ENCODE assay signal across 11 cellular contexts in the genomic region with DNA sequence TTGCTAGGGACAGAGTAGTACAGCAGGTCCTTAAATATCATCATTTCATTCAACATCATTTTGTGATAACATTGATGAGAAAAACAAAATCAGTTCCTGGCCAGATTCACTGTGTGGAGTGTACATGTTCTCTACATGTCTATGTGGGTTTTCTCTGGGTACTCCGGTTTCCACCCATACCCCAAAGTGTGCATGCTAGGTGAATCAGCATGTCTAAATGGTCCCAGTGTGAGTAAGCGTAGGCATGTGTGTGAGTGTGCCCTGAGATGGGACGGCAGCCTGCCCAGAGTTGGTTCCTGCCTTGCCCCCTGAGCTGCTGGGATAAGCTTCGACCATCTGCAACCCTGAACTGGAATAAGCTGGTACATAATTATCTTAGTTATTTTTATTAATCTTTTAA. TPM values are rescaled to one million over a fixed set of nuclear protein-coding genes. Genes with fewer than 3 reads are reported as not detected.
"Had no signal": no experiment of that assay in that cellular context is flagged by ENCODE, and none has a peak within 500 bp of the region (broad histone marks: within the 10 kb centered on the region; RNA-seq: fewer than 3 reads in every experiment).

No MANE protein-coding gene starts in this region.

- H3K27ac Mint-ChIP-seq: IgD-negative memory B cell had no signal

- H3K4me3 Mint-ChIP-seq: IgD-negative memory B cell had no signal

- H3K36me3 Mint-ChIP-seq: IgD-negative memory B cell had no signal

- H3K27ac ChIP-seq: KMS-11 had no signal

- H3K9me3 ChIP-seq: SK-N-SH had no signal

- H3K4me3 ChIP-seq: K562 had no signal

- H3K4me1 Mint-ChIP-seq: IgD-negative memory B cell had no signal

- H3K4me2 ChIP-seq: KMS-11, SK-N-SH had no signal

- H3K9ac ChIP-seq: KMS-11, SK-N-SH had no signal

- DNase-seq: Kasumi-1, NCI-H1694, NCI-H2227 treated with DMSO at 0.1 percent for 48 hours, NCI-H69, NCI-H774, RPMI8226, SHP77, SK-N-SH had no signal

RNA-seq across cellular contexts. Expression of a gene that starts 16.5 kb away (rescaled TPM):
- polyA plus RNA-seq: IgD-negative memory B cell had no signal
